In the genomic region with DNA sequence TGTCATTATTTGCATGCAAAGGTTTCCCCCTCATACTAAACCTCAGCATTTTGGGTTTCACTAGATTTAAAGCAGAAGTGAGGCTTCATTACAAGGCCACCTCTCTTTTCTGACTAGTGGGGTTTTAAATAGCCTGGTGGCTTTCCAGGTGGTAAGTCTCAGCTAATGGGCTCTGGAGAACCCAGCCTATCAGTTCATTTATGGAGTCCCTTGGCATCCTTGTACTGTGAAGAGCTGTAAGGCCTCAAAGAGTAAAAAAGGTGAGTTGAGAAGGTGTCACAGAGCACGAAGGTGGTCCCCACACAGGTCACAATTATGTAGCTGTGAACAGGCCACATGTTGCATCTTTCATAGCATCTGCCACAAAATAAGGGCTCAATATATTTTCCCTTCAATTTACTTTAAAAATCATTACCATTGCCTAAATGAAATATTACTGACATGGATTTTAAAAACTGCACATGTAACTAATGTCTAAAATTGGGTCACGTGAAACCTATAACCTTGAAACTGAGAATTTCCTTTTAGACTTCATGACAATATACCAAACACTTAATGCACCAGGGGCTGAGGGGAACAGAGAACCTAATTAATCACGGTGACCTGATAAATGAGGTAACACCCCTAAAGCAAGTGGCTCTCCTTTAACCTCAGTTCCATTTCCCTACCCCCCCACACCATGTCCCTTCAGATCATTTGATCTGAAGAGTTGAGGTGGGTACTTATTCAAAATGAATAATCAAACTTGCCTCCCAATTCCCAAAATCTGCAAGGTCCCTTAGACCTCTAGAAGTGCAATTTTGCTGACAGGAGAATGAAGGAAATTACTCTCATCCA, we compare ENCODE assay signal across 8 cellular contexts. TPM values are rescaled to one million over a fixed set of nuclear protein-coding genes. Genes with fewer than 3 reads are reported as not detected.
A peak's percentile ranks its signal among the peaks of the same experiment; 100 is the strongest.
DNase-seq lines count a peak whose midpoint lies in the region; ATAC-seq and TF ChIP-seq lines count a peak whose summit lies in the region.

No MANE protein-coding gene starts in this region.

- H3K36me3 ChIP-seq in mucosa of stomach (ENCODE audit: control insufficient read depth, insufficient read depth, low read length), result no peaks in the 10 kb centered on the region

- no peak for DNase-seq in CD4-positive, alpha-beta T cell
- no peak for DNase-seq in activated naive CD8-positive, alpha-beta T cell treated with anti-CD3 and anti-CD28 coated beads, Interleukin-2, amount 10 ng/mL, durations not matched to agents 7 days and 5 days
- DNase-seq in NCI-H345 treated with DMSO at 0.1 percent for 48 hours (lab: John Stamatoyannopoulos, UW; ENCODE audit: unreplicated experiment) (no peak), COLO829 (ENCODE audit: low spot score) (no peak)
- no peak for DNase-seq in activated CD4-positive, alpha-beta T cell treated with anti-CD3 and anti-CD28 coated beads for 1 hour

- peaks cover 38% of the 10 kb centered on the region for H3K36me3 Mint-ChIP-seq in CD4-positive, alpha-beta T cell (ENCODE audit: low read depth)
- H3K36me3 Mint-ChIP-seq in activated naive CD8-positive, alpha-beta T cell treated with anti-CD3 and anti-CD28 coated beads, Interleukin-2, amount 10 ng/mL, durations not matched to agents 7 days and 5 days, result peaks cover 22% of the 10 kb centered on the region

- H3K9me3 Mint-ChIP-seq in CD4-positive, alpha-beta T cell, result no peaks in the 10 kb centered on the region
- peaks cover 2% of the 10 kb centered on the region for H3K9me3 Mint-ChIP-seq in activated naive CD8-positive, alpha-beta T cell treated with anti-CD3 and anti-CD28 coated beads, Interleukin-2, amount 10 ng/mL, durations not matched to agents 7 days and 5 days

- ATAC-seq in CD4-positive, alpha-beta T cell (ENCODE audit: poor library complexity), result no peak
- ATAC-seq in GM19328 (IDR thresholded peaks at IDR 0.05; ENCODE audit: unreplicated experiment) (peak; percentile 50), HG03196 (IDR thresholded peaks at IDR 0.05; ENCODE audit: unreplicated experiment) (peak; percentile 40)
- ATAC-seq in activated naive CD8-positive, alpha-beta T cell treated with anti-CD3 and anti-CD28 coated beads, Interleukin-2, amount 10 ng/mL, durations not matched to agents 7 days and 5 days (ENCODE audit: low read depth), result no peak

- H3K4me3 ChIP-seq in mucosa of stomach (ENCODE audit: low read length), result no peak overlapping the region

- CTCF ChIA-PET in CD4-positive, alpha-beta T cell (lab: Charles Lee), result no interaction called here

- peak overlapping the region; percentile 96 for H3K27ac Mint-ChIP-seq in CD4-positive, alpha-beta T cell
- peak overlapping the region; percentile 86 for H3K27ac Mint-ChIP-seq in activated naive CD8-positive, alpha-beta T cell treated with anti-CD3 and anti-CD28 coated beads, Interleukin-2, amount 10 ng/mL, durations not matched to agents 7 days and 5 days

- peaks cover 10% of the 10 kb centered on the region for H3K4me1 ChIP-seq in mucosa of stomach (ENCODE audit: control insufficient read depth, insufficient read depth, low read length)

- peak overlapping the region; percentile 72 for H3K27ac ChIP-seq in CD4-positive, alpha-beta T cell (ENCODE audit: low read depth, low read length)

- POLR2A ChIA-PET in CD4-positive, alpha-beta T cell (lab: Charles Lee), result no interaction called here
- POLR2A ChIA-PET in activated naive CD8-positive, alpha-beta T cell treated with anti-CD3 and anti-CD28 coated beads, Interleukin-2, amount 10 ng/mL, durations not matched to agents 7 days and 5 days (lab: Charles Lee), result no interaction called here

- no peaks in the 10 kb centered on the region for H3K27me3 Mint-ChIP-seq in CD4-positive, alpha-beta T cell
- peaks cover 2% of the 10 kb centered on the region for H3K27me3 Mint-ChIP-seq in activated naive CD8-positive, alpha-beta T cell treated with anti-CD3 and anti-CD28 coated beads, Interleukin-2, amount 10 ng/mL, durations not matched to agents 7 days and 5 days

- no peaks in the 10 kb centered on the region for H3K9me3 ChIP-seq in CD4-positive, alpha-beta T cell (ENCODE audit: control insufficient read depth, low read length)
- H3K9me3 ChIP-seq in mucosa of stomach (ENCODE audit: control insufficient read depth, low read length), result no peaks in the 10 kb centered on the region

- TF ChIP-seq CTCF in CD4-positive, alpha-beta T cell (IDR thresholded peaks at IDR 0.05), result no peak

- H3K4me3 Mint-ChIP-seq in CD4-positive, alpha-beta T cell, result peak overlapping the region; percentile 96
- peak overlapping the region; percentile 91 for H3K4me3 Mint-ChIP-seq in activated naive CD8-positive, alpha-beta T cell treated with anti-CD3 and anti-CD28 coated beads, Interleukin-2, amount 10 ng/mL, durations not matched to agents 7 days and 5 days

- peak overlapping the region; percentile 7 for H3K9ac ChIP-seq in mucosa of stomach (ENCODE audit: low read length)

- intact Hi-C loops in CD4-positive, alpha-beta T cell (cut with DNase I, micrococcal nuclease), result loop anchor here (2.0 to 10.0 kb wide), 4 partner anchors 75 to 1977 kb away; a partner anchor contains a TSS

- H3K4me1 Mint-ChIP-seq in CD4-positive, alpha-beta T cell (ENCODE audit: low read depth), result peaks cover 62% of the 10 kb centered on the region
- H3K4me1 Mint-ChIP-seq in activated naive CD8-positive, alpha-beta T cell treated with anti-CD3 and anti-CD28 coated beads, Interleukin-2, amount 10 ng/mL, durations not matched to agents 7 days and 5 days, result peaks cover 33% of the 10 kb centered on the region

- H3K27me3 ChIP-seq in CD4-positive, alpha-beta T cell (ENCODE audit: control insufficient read depth, insufficient read depth, low read length), result no peaks in the 10 kb centered on the region
- no peaks in the 10 kb centered on the region for H3K27me3 ChIP-seq in mucosa of stomach (ENCODE audit: control insufficient read depth, insufficient read depth, low read length)

RNA-seq across cellular contexts. Expression of a gene that starts 1.3 kb away (rescaled TPM):
- 10 to 100 TPM; 46.0 to 46.2 TPM for total RNA-seq in CD4-positive, alpha-beta T cell
- 10 to 100 TPM; 80.4 to 80.8 TPM for total RNA-seq in activated naive CD8-positive, alpha-beta T cell treated with anti-CD3 and anti-CD28 coated beads, Interleukin-2, amount 10 ng/mL, durations not matched to agents 7 days and 5 days

RNA-seq across cellular contexts. Expression of a gene that starts 7.9 kb away (rescaled TPM):
- 1 to 10 TPM; 6.2 to 7.9 TPM for total RNA-seq in CD4-positive, alpha-beta T cell
- total RNA-seq in activated naive CD8-positive, alpha-beta T cell treated with anti-CD3 and anti-CD28 coated beads, Interleukin-2, amount 10 ng/mL, durations not matched to agents 7 days and 5 days, result 10 to 100 TPM; 10.4 to 13.6 TPM

Comparison
In these comparisons a context has a peak if more than half of its experiments do, and no peak if none do; other contexts are left out.
1. ATAC-seq: peak in GM19328 (single experiment) and HG03196 (single experiment); none in CD4-positive, alpha-beta T cell (single experiment) and activated naive CD8-positive, alpha-beta T cell treated with anti-CD3 and anti-CD28 coated beads, Interleukin-2, amount 10 ng/mL, durations not matched to agents 7 days and 5 days (single experiment).